In genomic region chr11:116796548-116796947, GRCh38 we compare ENCODE assay signal across 28 cellular contexts. TPM values are rescaled to one million over a fixed set of nuclear protein-coding genes. Genes with fewer than 3 reads are reported as not detected.
"Had no signal": no experiment of that assay in that cellular context is flagged by ENCODE, and none has a peak within 500 bp of the region (broad histone marks: within the 10 kb centered on the region; RNA-seq: fewer than 3 reads in every experiment).

No MANE protein-coding gene starts in this region.

- H3K27ac ChIP-seq: brain microvascular endothelial cell, cardiac muscle cell, SJCRH30, WERI-Rb-1 had no signal

- H3K4me1 Mint-ChIP-seq: activated naive CD4-positive, alpha-beta T cell treated with anti-CD3 and anti-CD28 coated beads, Interleukin-2, amount 10 ng/mL, durations not matched to agents 7 days and 5 days had no signal

- H3K9me3 Mint-ChIP-seq: activated CD8-positive, alpha-beta T cell treated with anti-CD3 and anti-CD28 coated beads for 36 hours; activated naive CD4-positive, alpha-beta T cell treated with anti-CD3 and anti-CD28 coated beads, Interleukin-2, amount 10 ng/mL, durations not matched to agents 7 days and 5 days; activated naive CD8-positive, alpha-beta T cell treated with anti-CD3 and anti-CD28 coated beads for 36 hours; activated T-cell treated with anti-CD3 and anti-CD28 coated beads, Interleukin-2, amount 50 U/mL, for 72 hours; activated T-helper 2 cell treated with anti-CD3 and anti-CD28 coated beads, Interferon-gamma antibody, Interleukin-2, Interleukin-4, amounts not matched to agents 10 μg/mL and 5 μg/mL and 100 μg/mL, durations not matched to agents 14 hours and 24 hours and 36 hours had no signal

- H3K9me3 ChIP-seq: SJCRH30, SK-N-SH had no signal

- H3K4me1 ChIP-seq: SJCRH30 had no signal

- H3K4me3 ChIP-seq: cardiac muscle cell, SJCRH30 had no signal

- H3K4me3 Mint-ChIP-seq: activated CD4-positive, alpha-beta T cell treated with anti-CD3 and anti-CD28 coated beads for 36 hours; activated CD8-positive, alpha-beta T cell treated with anti-CD3 and anti-CD28 coated beads for 36 hours; activated naive CD4-positive, alpha-beta T cell treated with anti-CD3 and anti-CD28 coated beads, Interleukin-2, amount 10 ng/mL, durations not matched to agents 7 days and 5 days; activated naive CD8-positive, alpha-beta T cell treated with anti-CD3 and anti-CD28 coated beads for 36 hours; activated T-cell treated with anti-CD3 and anti-CD28 coated beads, Interleukin-2, amount 50 U/mL, for 72 hours had no signal

- ATAC-seq: activated CD4-positive, alpha-beta T cell treated with anti-CD3 and anti-CD28 coated beads for 36 hours; activated CD8-positive, alpha-beta T cell treated with anti-CD3 and anti-CD28 coated beads for 36 hours; activated T-cell treated with anti-CD3 and anti-CD28 coated beads, Interleukin-2, amount 50 U/mL, for 72 hours; Panc1 had no signal

- H3K27me3 ChIP-seq: brain microvascular endothelial cell, cardiac muscle cell, SJCRH30 had no signal

- H3K36me3 Mint-ChIP-seq: activated naive CD4-positive, alpha-beta T cell treated with anti-CD3 and anti-CD28 coated beads, Interleukin-2, amount 10 ng/mL, durations not matched to agents 7 days and 5 days; activated naive CD8-positive, alpha-beta T cell treated with anti-CD3 and anti-CD28 coated beads for 36 hours had no signal

- H3K9me2 ChIP-seq: SK-N-SH had no signal

- H3K36me3 ChIP-seq: brain microvascular endothelial cell, cardiac muscle cell, SJCRH30, WERI-Rb-1 had no signal

- H3K4me2 ChIP-seq: SK-N-SH had no signal

- DNase-seq: activated CD4-positive, alpha-beta T cell treated with anti-CD3 and anti-CD28 coated beads for 36 hours; activated CD4-positive, alpha-beta T cell treated with anti-CD3 and anti-CD28 coated beads, Interleukin-2, amount 50 U/mL, for 1 hour; activated CD8-positive, alpha-beta memory T cell treated with anti-CD3 and anti-CD28 coated beads, Interleukin-2, amount 50 U/mL, for 4 hours; activated CD8-positive, alpha-beta T cell treated with anti-CD3 and anti-CD28 coated beads for 36 hours; activated gamma-delta T cell treated with Interleukin-2 at 50 U/mL for 16 hours; activated naive CD4-positive, alpha-beta T cell treated with anti-CD3 and anti-CD28 coated beads, Interleukin-2, amount 10 ng/mL, durations not matched to agents 7 days and 5 days; activated naive CD8-positive, alpha-beta T cell treated with anti-CD3 and anti-CD28 coated beads for 36 hours; activated T-cell treated with anti-CD3 and anti-CD28 coated beads, Interleukin-2, amount 50 U/mL, for 72 hours; brain microvascular endothelial cell; cerebellar nuclear complex; NCI-H1105 treated with DMSO at 0.1 percent for 48 hours; NCI-H1436 treated with DMSO at 0.1 percent for 48 hours; NCI-H187; NCI-H2081; NCI-H510A treated with DMSO at 0.1 percent for 48 hours; NCI-H69; NK-92 treated with Interleukin-12 subunit alpha and Interleukin-12 subunit beta, amount 100 ng/mL, for 24 hours; OCI-M1; Right ventricle myocardium superior; RPMI8226; SJCRH30; SK-N-SH; T-helper 1 cell; WERI-Rb-1 had no signal

- H3K27ac Mint-ChIP-seq: activated CD4-positive, alpha-beta T cell treated with anti-CD3 and anti-CD28 coated beads for 36 hours; activated CD8-positive, alpha-beta T cell treated with anti-CD3 and anti-CD28 coated beads for 36 hours; activated naive CD8-positive, alpha-beta T cell treated with anti-CD3 and anti-CD28 coated beads for 36 hours; activated T-cell treated with anti-CD3 and anti-CD28 coated beads, Interleukin-2, amount 50 U/mL, for 72 hours; activated T-helper 2 cell treated with anti-CD3 and anti-CD28 coated beads, Interferon-gamma antibody, Interleukin-2, Interleukin-4, amounts not matched to agents 10 μg/mL and 5 μg/mL and 100 μg/mL, durations not matched to agents 14 hours and 24 hours and 36 hours had no signal

- H3K9ac ChIP-seq: SK-N-SH had no signal

RNA-seq across cellular contexts. Expression of gene APOA5, which starts 4.9 kb away (rescaled TPM):
- total RNA-seq: activated CD4-positive, alpha-beta T cell treated with anti-CD3 and anti-CD28 coated beads for 36 hours; activated CD8-positive, alpha-beta T cell treated with anti-CD3 and anti-CD28 coated beads for 36 hours; activated naive CD8-positive, alpha-beta T cell treated with anti-CD3 and anti-CD28 coated beads for 36 hours; activated T-cell treated with anti-CD3 and anti-CD28 coated beads, Interleukin-2, amount 50 U/mL, for 72 hours; activated T-helper 2 cell treated with anti-CD3 and anti-CD28 coated beads, Interferon-gamma antibody, Interleukin-2, Interleukin-4, amounts not matched to agents 10 μg/mL and 5 μg/mL and 100 μg/mL, durations not matched to agents 14 hours and 24 hours and 36 hours; cardiac muscle cell; Right ventricle myocardium superior; SJCRH30; T-helper 2 cell treated with Interferon-gamma antibody and Interleukin-4, amounts not matched to agents 100 ng/mL and 5 ng/mL, for 36 hours had no signal
- polyA plus RNA-seq: cardiac muscle cell, SK-N-SH had no signal

RNA-seq across cellular contexts. Expression of gene APOA4, which starts 26.6 kb away (rescaled TPM):
- total RNA-seq: activated CD4-positive, alpha-beta T cell treated with anti-CD3 and anti-CD28 coated beads for 36 hours; activated CD8-positive, alpha-beta T cell treated with anti-CD3 and anti-CD28 coated beads for 36 hours; activated naive CD8-positive, alpha-beta T cell treated with anti-CD3 and anti-CD28 coated beads for 36 hours; activated T-cell treated with anti-CD3 and anti-CD28 coated beads, Interleukin-2, amount 50 U/mL, for 72 hours; activated T-helper 2 cell treated with anti-CD3 and anti-CD28 coated beads, Interferon-gamma antibody, Interleukin-2, Interleukin-4, amounts not matched to agents 10 μg/mL and 5 μg/mL and 100 μg/mL, durations not matched to agents 14 hours and 24 hours and 36 hours; Right ventricle myocardium superior; SJCRH30; T-helper 2 cell treated with Interferon-gamma antibody and Interleukin-4, amounts not matched to agents 100 ng/mL and 5 ng/mL, for 36 hours had no signal
- polyA plus RNA-seq: SK-N-SH had no signal

RNA-seq across cellular contexts. Expression of gene APOC3, which starts 33.2 kb away (rescaled TPM):
- total RNA-seq: activated CD4-positive, alpha-beta T cell treated with anti-CD3 and anti-CD28 coated beads for 36 hours; activated CD8-positive, alpha-beta T cell treated with anti-CD3 and anti-CD28 coated beads for 36 hours; activated naive CD8-positive, alpha-beta T cell treated with anti-CD3 and anti-CD28 coated beads for 36 hours; activated T-cell treated with anti-CD3 and anti-CD28 coated beads, Interleukin-2, amount 50 U/mL, for 72 hours; activated T-helper 2 cell treated with anti-CD3 and anti-CD28 coated beads, Interferon-gamma antibody, Interleukin-2, Interleukin-4, amounts not matched to agents 10 μg/mL and 5 μg/mL and 100 μg/mL, durations not matched to agents 14 hours and 24 hours and 36 hours; SJCRH30; T-helper 2 cell treated with Interferon-gamma antibody and Interleukin-4, amounts not matched to agents 100 ng/mL and 5 ng/mL, for 36 hours had no signal
- polyA plus RNA-seq: SK-N-SH had no signal
